ENCODE assay signal across 8 cellular contexts in genomic region chr1:93447481-93448291, GRCh38. TPM values are rescaled to one million over a fixed set of nuclear protein-coding genes. Genes with fewer than 3 reads are reported as not detected.
DNase-seq lines count a peak whose midpoint lies in the region; ATAC-seq and TF ChIP-seq lines count a peak whose summit lies in the region.

Gene FNBP1L (plus strand): TSS chr1:93448118. CDS start chr1:93448282, 164 bp downstream.

- intact Hi-C loops in left ventricle myocardium superior (cut with micrococcal nuclease), result loop anchor here (10.0 kb wide), 1 partner anchor 117 kb away; no protein-coding TSS in a partner anchor
- intact Hi-C loops in posterior vena cava (cut with DNase I), result loop anchor here (1.0 to 10.0 kb wide), 3 partner anchors 32 to 367 kb away; no protein-coding TSS in a partner anchor

- peak within 1 kb of the TSS; percentile 66 to 69 for H3K27ac Mint-ChIP-seq in T-cell

- H3K27ac ChIP-seq in upper lobe of left lung, result peak within 1 kb of the TSS; percentile 83 to 96 (median 90)

- H3K36me3 Mint-ChIP-seq in T-cell, result no peaks in the 10 kb centered on the region

- 1% methylated on average over 9 to 13 of the region's 52 CpGs for WGBS in upper lobe of left lung, 2 donors

- H2AFZ ChIP-seq in Loucy (ENCODE audit: low read length), result peak within 1 kb of the TSS; percentile 100

- H3K27me3 Mint-ChIP-seq in T-cell, result peaks cover 27 to 46% of the 10 kb centered on the region in 2 donors

- peaks cover 31% of the 10 kb centered on the region for H3K4me1 ChIP-seq in Loucy (ENCODE audit: insufficient read depth, low read length, poor library complexity, severe bottlenecking)
- H3K4me1 ChIP-seq in upper lobe of left lung, result peaks cover 0 to 37% (median 22%) of the 10 kb centered on the region in 4 donors

- H3F3A ChIP-seq in Loucy (ENCODE audit: low read depth), result 0 out of 2 replicates have a peak, but pooled peaks cover 5% of the 10 kb centered on the region

- peak in 1 of 4 donors; percentile 3 for TF ChIP-seq EP300 in upper lobe of left lung (IDR thresholded peaks at IDR 0.05)

- no peaks in the 10 kb centered on the region for H3K9me3 Mint-ChIP-seq in T-cell

- peak; percentile 59 for DNase-seq in DMS114 treated with DMSO at 0.1 percent for 48 hours (lab: John Stamatoyannopoulos, UW; ENCODE audit: unreplicated experiment)
- DNase-seq in T-cell, result peak in 33 of 34 experiments; percentile 3 to 62 (median 42)
- peak in 44 of 56 donors; percentile 23 to 79 (median 58) for DNase-seq in amygdala (lab: John Stamatoyannopoulos, UW)
- DNase-seq in left ventricle myocardium superior, result peak; percentile 88
- peak; percentile 89 for DNase-seq in posterior vena cava (ENCODE audit: low spot score)
- DNase-seq in upper lobe of left lung, result peak; percentile 83 to 96

- peaks cover 15 to 24% (median 20%) of the 10 kb centered on the region in 3 donors for H3K4me1 Mint-ChIP-seq in T-cell

- H3K9me2 ChIP-seq in Loucy (replicated peaks; ENCODE audit: low read depth, low read length), result no peaks in the 10 kb centered on the region

- POLR2A ChIA-PET in T-cell (lab: Charles Lee), result no interaction called here

- H4K20me1 ChIP-seq in Loucy (ENCODE audit: insufficient read depth, low read length, poor library complexity, severe bottlenecking), result peaks cover 19% of the 10 kb centered on the region

- H3K9ac ChIP-seq in Loucy (ENCODE audit: low read depth, low read length, poor library complexity, severe bottlenecking), result peak within 1 kb of the TSS; percentile 84

- peak within 1 kb of the TSS; percentile 91 to 95 (median 92) for H3K4me3 Mint-ChIP-seq in T-cell

- H3K4me2 ChIP-seq in Loucy (ENCODE audit: low read depth, low read length, poor library complexity, severe bottlenecking), result peak within 1 kb of the TSS; percentile 99

- H3K4me3 ChIP-seq in Loucy (ENCODE audit: low read length, poor library complexity, severe bottlenecking), result peak within 1 kb of the TSS; percentile 98
- H3K4me3 ChIP-seq in upper lobe of left lung, result peak within 1 kb of the TSS; percentile 68 to 91 (median 81)

- peak in 3 of 4 donors; percentile 20 to 82 (median 65) for TF ChIP-seq POLR2A in upper lobe of left lung (IDR thresholded peaks at IDR 0.05)

- no peaks in the 10 kb centered on the region for H3K9me3 ChIP-seq in Loucy (ENCODE audit: insufficient read depth, low read depth, low read length)
- no peaks in the 10 kb centered on the region for H3K9me3 ChIP-seq in upper lobe of left lung

- H3K27me3 ChIP-seq in Loucy (ENCODE audit: insufficient read depth, low read length, poor library complexity, severe bottlenecking) (peaks cover 6% of the 10 kb centered on the region), upper lobe of left lung (peaks cover 0 to 4% (median 0%) of the 10 kb centered on the region in 4 donors)

- TF ChIP-seq CTCF in Loucy (conservative IDR thresholded peaks at IDR 0.05; ENCODE audit: low read length) (no peak), upper lobe of left lung (IDR thresholded peaks at IDR 0.05) (no peak)

- H3K79me2 ChIP-seq in Loucy (ENCODE audit: insufficient read depth, low read length), result peaks cover 29% of the 10 kb centered on the region

- no peaks in the 10 kb centered on the region for H3K36me3 ChIP-seq in Loucy (ENCODE audit: insufficient read depth, low read length)
- no peaks in the 10 kb centered on the region for H3K36me3 ChIP-seq in upper lobe of left lung

- peak; percentile 79 to 92 (median 86) for ATAC-seq in T-cell (replicated peaks in 1 of 4)
- peak; percentile 98 for ATAC-seq in left ventricle myocardium superior
- peak; percentile 92 to 95 for ATAC-seq in upper lobe of left lung (ENCODE audit: low FRiP score in 2 of 2)
- no peak for ATAC-seq in GM21526 (IDR thresholded peaks at IDR 0.05; ENCODE audit: low FRiP score, unreplicated experiment)

- CTCF ChIA-PET in T-cell (lab: Charles Lee), result interaction anchor here (0.6 to 1.5 kb wide), 5 partner anchors 9 to 685 kb away, joined by 3 to 6 read pairs (median 5); no protein-coding TSS in a partner anchor

RNA-seq across cellular contexts. Expression of gene FNBP1L, which starts in this region (rescaled TPM):
- 1 to 10 TPM; 1.2 to 3.2 (median 1.6) TPM for total RNA-seq in T-cell
- total RNA-seq in left ventricle myocardium superior, result 23.6 TPM
- total RNA-seq in posterior vena cava, result 10 to 100 TPM in 1 of 2 donors, 1 to 10 TPM in 1; 9.3 to 11.3 TPM
- 10 to 100 TPM; 28.5 to 84.0 (median 34.0) TPM for total RNA-seq in upper lobe of left lung
